In genomic region chr15:45187894-45188830, GRCh38 we compare ENCODE assay signal across 8 cellular contexts. TPM values are rescaled to one million over a fixed set of nuclear protein-coding genes. Genes with fewer than 3 reads are reported as not detected.
DNase-seq lines count a peak whose midpoint lies in the region; ATAC-seq and TF ChIP-seq lines count a peak whose summit lies in the region.

Gene SHF, minus strand, starts transcription at chr15:45187966. Its CDS starts 15 bp downstream, at chr15:45187951.

- CTCF ChIA-PET in activated B cell treated with CpG ODN at 0.5 μM for 24 hours (lab: Charles Lee) = interaction anchor here (1.0 to 1.3 kb wide), 3 partner anchors 10 to 25 kb away, joined by 3 to 6 read pairs (median 4); no protein-coding TSS in a partner anchor

- peak within 1 kb of the TSS; percentile 89 for H3K4me3 Mint-ChIP-seq in activated B cell treated with CpG ODN at 0.5 μM for 24 hours

- H3K4me1 Mint-ChIP-seq in activated B cell treated with CpG ODN at 0.5 μM for 24 hours = peaks cover 15% of the 10 kb centered on the region

- peaks cover 2% of the 10 kb centered on the region for H3K27me3 Mint-ChIP-seq in activated B cell treated with CpG ODN at 0.5 μM for 24 hours

- H3K36me3 Mint-ChIP-seq in activated B cell treated with CpG ODN at 0.5 μM for 24 hours (ENCODE audit: low read depth) = peaks cover 5% of the 10 kb centered on the region

- no peaks in the 10 kb centered on the region for H3K9me3 Mint-ChIP-seq in activated B cell treated with CpG ODN at 0.5 μM for 24 hours

- peak; percentile 34 for ATAC-seq in GM18505 (IDR thresholded peaks at IDR 0.05; ENCODE audit: unreplicated experiment)
- ATAC-seq in activated B cell treated with CpG ODN at 0.5 μM for 24 hours (ENCODE audit: low read depth) = peak; percentile 78
- ATAC-seq in left lobe of liver = peak; percentile 76
- no peak for ATAC-seq in GM21737 (IDR thresholded peaks at IDR 0.05; ENCODE audit: unreplicated experiment)

- TF ChIP-seq POLR2A in GM18505 (IDR thresholded peaks at IDR 0.05; ENCODE audit: borderline replicate concordance, extremely low read depth, insufficient read depth, insufficient read length) = no peak

- DNase-seq in NCI-H1105 treated with DMSO at 0.1 percent for 48 hours (lab: John Stamatoyannopoulos, UW) (peak; percentile 65), activated B cell treated with CpG ODN at 0.5 μM for 24 hours (peak; percentile 55), left lobe of liver (ENCODE audit: low spot score) (no peak), HuH-7.5 (ENCODE audit: low spot score) (no peak)
- peak; percentile 60 for DNase-seq in central memory CD4-positive, alpha-beta T cell
- DNase-seq in stimulated activated CD4-positive, alpha-beta T cell treated with anti-CD3 and anti-CD28 coated beads, Interleukin-2, amount 100 ng/mL, for 4 hours (ENCODE audit: low read depth) = peak; percentile 88

- H3K27ac Mint-ChIP-seq in activated B cell treated with CpG ODN at 0.5 μM for 24 hours = peak within 1 kb of the TSS; percentile 82

- POLR2A ChIA-PET in activated B cell treated with CpG ODN at 0.5 μM for 24 hours (lab: Charles Lee) = interaction anchor here (0.6 to 2.9 kb wide), 8 partner anchors 8 to 267 kb away, joined by 3 to 48 read pairs (median 5); a partner anchor contains a TSS

- TF ChIP-seq CTCF in activated B cell treated with CpG ODN at 0.5 μM for 24 hours (IDR thresholded peaks at IDR 0.05) = no peak

- intact Hi-C loops in activated B cell treated with CpG ODN at 0.5 μM for 24 hours (cut with micrococcal nuclease) = loop anchor here (1.0 kb wide), 2 partner anchors 10 to 21 kb away; no protein-coding TSS in a partner anchor

RNA-seq across cellular contexts. Expression of gene SHF, which starts in this region (rescaled TPM):
- total RNA-seq in activated B cell treated with CpG ODN at 0.5 μM for 24 hours (5.8 and 8.5 TPM in 2 replicates), left lobe of liver (18.4 TPM)

Comparison
In these comparisons a context has a peak if more than half of its experiments do, and no peak if none do; other contexts are left out.
1. DNase-seq: peak in NCI-H1105 treated with DMSO at 0.1 percent for 48 hours (single experiment), activated B cell treated with CpG ODN at 0.5 μM for 24 hours (single experiment), central memory CD4-positive, alpha-beta T cell (single experiment) and stimulated activated CD4-positive, alpha-beta T cell treated with anti-CD3 and anti-CD28 coated beads, Interleukin-2, amount 100 ng/mL, for 4 hours (single experiment); none in left lobe of liver (single experiment) and HuH-7.5 (single experiment).